ENCODE assay signal across 10 cellular contexts in genomic region chr9:133714606-133715294, GRCh38. TPM values are rescaled to one million over a fixed set of nuclear protein-coding genes. Genes with fewer than 3 reads are reported as not detected.
DNase-seq lines count a peak whose midpoint lies in the region; ATAC-seq, FAIRE-seq and TF ChIP-seq lines count a peak whose summit lies in the region.
"Had no signal": no experiment of that assay in that cellular context is flagged by ENCODE, and none has a peak within 500 bp of the region (broad histone marks: within the 10 kb centered on the region; RNA-seq: fewer than 3 reads in every experiment).

No MANE protein-coding gene starts in this region.

- in situ Hi-C loops in gastrocnemius medialis (cut with MboI; ENCODE audit: low sequenced_read_pairs in 4 of 4), result no loop called here

- no peaks in the 10 kb centered on the region for H4K20me1 ChIP-seq in astrocyte (ENCODE audit: insufficient read depth, low read length)

- intact Hi-C loops in gastrocnemius medialis (cut with DNase I; ENCODE audit: low total_unique reads), result no loop called here

- no peaks in the 10 kb centered on the region for H3K36me3 ChIP-seq in astrocyte (ENCODE audit: insufficient read depth, low read length)
- H3K36me3 ChIP-seq in gastrocnemius medialis, result no peaks in the 10 kb centered on the region

- H3K79me2 ChIP-seq in astrocyte (ENCODE audit: insufficient read depth, low read length), result no peaks in the 10 kb centered on the region

- no peak for TF ChIP-seq CTCF in astrocyte (IDR thresholded peaks at IDR 0.05; ENCODE audit: insufficient read depth, low read depth, low read length)
- TF ChIP-seq CTCF in gastrocnemius medialis (IDR thresholded peaks at IDR 0.05 in 4 of 5, conservative IDR thresholded peaks at IDR 0.05 in 1 of 5), result no peak

- H3K27me3 Mint-ChIP-seq in astrocyte (ENCODE audit: low read depth, unreplicated experiment), result peaks cover 15% of the 10 kb centered on the region

- peak overlapping the region; percentile 74 for H3K4me2 ChIP-seq in astrocyte (ENCODE audit: low read length)

- peak overlapping the region; percentile 50 for H3K27ac Mint-ChIP-seq in astrocyte (ENCODE audit: unreplicated experiment)
- H3K27ac Mint-ChIP-seq: activated T-helper 17 cell treated with anti-CD3 and anti-CD28 coated beads, Interleukin-2, amount 50 U/mL, for 72 hours had no signal

- TF ChIP-seq POLR2A in gastrocnemius medialis (IDR thresholded peaks at IDR 0.05), result no peak

- peaks cover 32% of the 10 kb centered on the region for H3K4me1 Mint-ChIP-seq in astrocyte (ENCODE audit: low read depth, unreplicated experiment)
- H3K4me1 Mint-ChIP-seq: activated T-helper 17 cell treated with anti-CD3 and anti-CD28 coated beads, Interleukin-2, amount 50 U/mL, for 72 hours had no signal

- H3K4me3 ChIP-seq in astrocyte (ENCODE audit: insufficient read depth, low read depth, low read length) (no peak overlapping the region), gastrocnemius medialis (no peak overlapping the region)

- no peaks in the 10 kb centered on the region for H3K27me3 ChIP-seq in astrocyte (ENCODE audit: insufficient read depth, low read length)
- peaks cover 2 to 18% (median 6%) of the 10 kb centered on the region in 3 donors for H3K27me3 ChIP-seq in gastrocnemius medialis

- peak overlapping the region; percentile 70 for H3K9ac ChIP-seq in astrocyte (ENCODE audit: low read length)

- peak; percentile 76 for DNase-seq in HuH-7 (ENCODE audit: low spot score)
- peak; percentile 74 for DNase-seq in astrocyte (ENCODE audit: low read depth)
- peak; percentile 94 for DNase-seq in islet precursor cell
- peak in 1 of 2 donors; percentile 31 for DNase-seq in gastrocnemius medialis
- no peak for DNase-seq in iPS-NIHi7 (ENCODE audit: extremely low spot score)
- DNase-seq: KG1 had no signal

- H3K4me1 ChIP-seq in astrocyte (ENCODE audit: insufficient read depth, low read length) (peaks cover 48% of the 10 kb centered on the region), gastrocnemius medialis (no peaks in the 10 kb centered on the region)

- FAIRE-seq in astrocyte (lab: Jason Lieb, UNC), result no peak

- H2AFZ ChIP-seq in astrocyte (ENCODE audit: low read depth, low read length), result peak overlapping the region; percentile 39

- H3K36me3 Mint-ChIP-seq in astrocyte (ENCODE audit: low read depth, unreplicated experiment), result peaks cover 1% of the 10 kb centered on the region

- H3K9me3 ChIP-seq in astrocyte (ENCODE audit: insufficient read depth, low read depth, low read length), result no peaks in the 10 kb centered on the region
- no peaks in the 10 kb centered on the region for H3K9me3 ChIP-seq in gastrocnemius medialis

- ATAC-seq in gastrocnemius medialis, result peak; percentile 25 to 26
- ATAC-seq in HG03097 (IDR thresholded peaks at IDR 0.05; ENCODE audit: low FRiP score, unreplicated experiment), result no peak
- no peak for ATAC-seq in HG02981 (IDR thresholded peaks at IDR 0.05; ENCODE audit: unreplicated experiment)
- ATAC-seq in esophagus mucosa, result no peak
- ATAC-seq: activated T-helper 17 cell treated with anti-CD3 and anti-CD28 coated beads, Interleukin-2, amount 50 U/mL, for 72 hours had no signal

- no peak overlapping the region for H3K4me3 Mint-ChIP-seq in astrocyte (ENCODE audit: unreplicated experiment)
- H3K4me3 Mint-ChIP-seq: activated T-helper 17 cell treated with anti-CD3 and anti-CD28 coated beads, Interleukin-2, amount 50 U/mL, for 72 hours had no signal

- no peaks in the 10 kb centered on the region for H3K9me3 Mint-ChIP-seq in astrocyte (ENCODE audit: unreplicated experiment)
- H3K9me3 Mint-ChIP-seq: activated T-helper 17 cell treated with anti-CD3 and anti-CD28 coated beads, Interleukin-2, amount 50 U/mL, for 72 hours had no signal

- H3K27ac ChIP-seq in astrocyte (ENCODE audit: low read depth, low read length) (peak overlapping the region; percentile 79), gastrocnemius medialis (peak overlapping the region in 2 of 4 donors; percentile 7 to 73)

RNA-seq across cellular contexts. Expression of gene SARDH, which starts 23.4 kb away (rescaled TPM):
- total RNA-seq in astrocyte, result 2.8 and 3.7 TPM in 2 replicates
- total RNA-seq in gastrocnemius medialis, result 1 to 10 TPM in 1 of 4 donors, under 1 TPM in 3; 0.39 to 2.9 (median 0.59) TPM
- total RNA-seq in esophagus mucosa, result 0.12 TPM

Comparison
In these comparisons a context has a peak if more than half of its experiments do, and no peak if none do; other contexts are left out.
1. ATAC-seq: peak in gastrocnemius medialis (2 of 2); none in HG03097 (single experiment), HG02981 (single experiment) and esophagus mucosa (single experiment).